Comparison of ENCODE assay signal across 16 cellular contexts in genomic region chr6:64249129-64249528, GRCh38.
"Had no signal": no experiment of that assay in that cellular context is flagged by ENCODE, and none has a peak within 500 bp of the region (broad histone marks: within the 10 kb centered on the region; RNA-seq: fewer than 3 reads in every experiment).

No MANE protein-coding gene starts in this region.

- H3K36me3 Mint-ChIP-seq: type B pancreatic cell had no signal

- H3K9me3 Mint-ChIP-seq: activated CD4-positive, alpha-beta T cell treated with anti-CD3 and anti-CD28 coated beads, Interleukin-2, amount 10 ng/mL, durations not matched to agents 24 days and 14 days; activated naive CD4-positive, alpha-beta T cell treated with anti-CD3 and anti-CD28 coated beads for 36 hours; T-helper 1 cell treated with Interleukin-12 subunit alpha and Interleukin-12 subunit beta and Interleukin-4 antibody, amounts not matched to agents 30 μg/mL and 1 μg/mL, for 36 hours; type B pancreatic cell had no signal

- H3K27me3 ChIP-seq: brain microvascular endothelial cell, esophagus muscularis mucosa, gastrocnemius medialis, sigmoid colon had no signal

- H3K4me1 Mint-ChIP-seq: activated CD4-positive, alpha-beta T cell treated with anti-CD3 and anti-CD28 coated beads, Interleukin-2, amount 10 ng/mL, durations not matched to agents 24 days and 14 days; activated T-helper 17 cell treated with anti-CD3 and anti-CD28 coated beads, Interleukin-2, amount 50 U/mL, for 72 hours; nephron progenitor cell; WTC11 had no signal

- H3K4me1 ChIP-seq: esophagus muscularis mucosa, gastrocnemius medialis, sigmoid colon had no signal

- H3K27me3 Mint-ChIP-seq: activated CD4-positive, alpha-beta T cell treated with anti-CD3 and anti-CD28 coated beads, Interleukin-2, amount 10 ng/mL, durations not matched to agents 24 days and 14 days; activated T-helper 17 cell treated with anti-CD3 and anti-CD28 coated beads, Interleukin-2, amount 50 U/mL, for 72 hours; type B pancreatic cell had no signal

- H3K9me3 ChIP-seq: esophagus muscularis mucosa, gastrocnemius medialis, sigmoid colon had no signal

- H3K36me3 ChIP-seq: brain microvascular endothelial cell, esophagus muscularis mucosa, gastrocnemius medialis, sigmoid colon had no signal

- DNase-seq: activated CD4-positive, alpha-beta T cell treated with anti-CD3 and anti-CD28 coated beads, Interleukin-2, amount 10 ng/mL, durations not matched to agents 24 days and 14 days; activated naive CD4-positive, alpha-beta T cell treated with anti-CD3 and anti-CD28 coated beads for 36 hours; activated T-cell treated with anti-CD3 and anti-CD28 coated beads for 4 hours; brain microvascular endothelial cell; dorsolateral prefrontal cortex; gastrocnemius medialis; nephron progenitor cell; sigmoid colon; stimulated activated CD4-positive, alpha-beta T cell treated with anti-CD3 and anti-CD28 coated beads, Interleukin-2, amount 100 ng/mL, for 24 hours; stimulated activated naive CD4-positive, alpha-beta T cell; substantia nigra had no signal

- H3K27ac ChIP-seq: brain microvascular endothelial cell, dorsolateral prefrontal cortex, esophagus muscularis mucosa, gastrocnemius medialis, sigmoid colon had no signal

- H3K4me3 ChIP-seq: dorsolateral prefrontal cortex, esophagus muscularis mucosa, gastrocnemius medialis, sigmoid colon had no signal

- H3K4me3 Mint-ChIP-seq: activated CD4-positive, alpha-beta T cell treated with anti-CD3 and anti-CD28 coated beads, Interleukin-2, amount 10 ng/mL, durations not matched to agents 24 days and 14 days; activated naive CD4-positive, alpha-beta T cell treated with anti-CD3 and anti-CD28 coated beads for 36 hours; activated T-helper 17 cell treated with anti-CD3 and anti-CD28 coated beads, Interleukin-2, amount 50 U/mL, for 72 hours; nephron progenitor cell; T-helper 1 cell treated with Interleukin-12 subunit alpha and Interleukin-12 subunit beta and Interleukin-4 antibody, amounts not matched to agents 30 μg/mL and 1 μg/mL, for 36 hours; type B pancreatic cell; WTC11 had no signal

- ATAC-seq: activated T-helper 17 cell treated with anti-CD3 and anti-CD28 coated beads, Interleukin-2, amount 50 U/mL, for 72 hours; gastrocnemius medialis; WTC11 had no signal

- H3K27ac Mint-ChIP-seq: activated CD4-positive, alpha-beta T cell treated with anti-CD3 and anti-CD28 coated beads, Interleukin-2, amount 10 ng/mL, durations not matched to agents 24 days and 14 days; activated naive CD4-positive, alpha-beta T cell treated with anti-CD3 and anti-CD28 coated beads for 36 hours; activated T-helper 17 cell treated with anti-CD3 and anti-CD28 coated beads, Interleukin-2, amount 50 U/mL, for 72 hours; nephron progenitor cell; T-helper 1 cell treated with Interleukin-12 subunit alpha and Interleukin-12 subunit beta and Interleukin-4 antibody, amounts not matched to agents 30 μg/mL and 1 μg/mL, for 36 hours; type B pancreatic cell; WTC11 had no signal
